In the genomic region with DNA sequence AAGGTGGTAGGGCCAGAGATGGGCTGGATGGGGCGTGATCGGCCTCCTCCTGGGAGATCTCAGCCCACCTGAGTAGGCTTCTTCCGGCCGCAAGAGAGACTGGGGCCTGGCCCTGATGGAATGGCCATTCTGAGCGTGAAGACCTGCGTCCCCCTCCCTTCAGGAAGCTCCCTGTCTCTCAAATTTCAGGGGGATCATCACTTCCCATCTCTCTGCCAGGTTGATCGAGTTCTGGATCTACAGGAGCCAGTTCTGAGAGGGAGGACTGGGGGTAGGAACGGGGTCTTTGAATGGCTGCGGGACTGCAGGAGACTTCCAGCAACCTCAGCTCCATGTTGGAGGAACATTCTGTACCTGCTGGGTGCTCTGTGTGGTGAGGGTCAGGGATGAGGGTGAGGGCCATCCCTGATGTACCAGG, we compare ENCODE assay signal across 8 cellular contexts. TPM values are rescaled to one million over a fixed set of nuclear protein-coding genes. Genes with fewer than 3 reads are reported as not detected.
A peak's percentile ranks its signal among the peaks of the same experiment; 100 is the strongest.
DNase-seq lines count a peak whose midpoint lies in the region; ATAC-seq lines count a peak whose summit lies in the region.

No MANE protein-coding gene starts in this region.

- peaks cover 24% of the 10 kb centered on the region for H3K4me1 Mint-ChIP-seq in activated CD4-positive, alpha-beta T cell treated with anti-CD3 and anti-CD28 coated beads, Interleukin-2, amount 10 ng/mL, durations not matched to agents 7 days and 5 days
- peaks cover 20% of the 10 kb centered on the region for H3K4me1 Mint-ChIP-seq in activated naive CD8-positive, alpha-beta T cell (ENCODE audit: low read depth)

- H3K27me3 Mint-ChIP-seq in activated CD4-positive, alpha-beta T cell treated with anti-CD3 and anti-CD28 coated beads, Interleukin-2, amount 10 ng/mL, durations not matched to agents 7 days and 5 days: peaks cover 3% of the 10 kb centered on the region
- H3K27me3 Mint-ChIP-seq in activated naive CD8-positive, alpha-beta T cell: no peaks in the 10 kb centered on the region

- CTCF ChIA-PET in activated CD4-positive, alpha-beta T cell treated with anti-CD3 and anti-CD28 coated beads, Interleukin-2, amount 10 ng/mL, durations not matched to agents 7 days and 5 days (lab: Charles Lee): no interaction called here

- H3K9me3 ChIP-seq in thymus (ENCODE audit: control insufficient read depth): no peaks in the 10 kb centered on the region

- H3K36me3 Mint-ChIP-seq in activated CD4-positive, alpha-beta T cell treated with anti-CD3 and anti-CD28 coated beads, Interleukin-2, amount 10 ng/mL, durations not matched to agents 7 days and 5 days (ENCODE audit: low read depth): no peaks in the 10 kb centered on the region
- H3K36me3 Mint-ChIP-seq in activated naive CD8-positive, alpha-beta T cell: no peaks in the 10 kb centered on the region

- WGBS in thymus: 49% methylated on average over 9 of the region's 9 CpGs

- peak overlapping the region; percentile 90 for H3K27ac Mint-ChIP-seq in activated CD4-positive, alpha-beta T cell treated with anti-CD3 and anti-CD28 coated beads, Interleukin-2, amount 10 ng/mL, durations not matched to agents 7 days and 5 days
- H3K27ac Mint-ChIP-seq in activated naive CD8-positive, alpha-beta T cell: peak overlapping the region; percentile 29

- H3K4me3 ChIP-seq in thymus (ENCODE audit: low read length): peak overlapping the region; percentile 69

- H3K27ac ChIP-seq in layer of hippocampus (ENCODE audit: low read depth, low read length): peak overlapping the region; percentile 64
- peak overlapping the region; percentile 59 for H3K27ac ChIP-seq in thymus (ENCODE audit: low read depth)

- POLR2A ChIA-PET in activated CD4-positive, alpha-beta T cell treated with anti-CD3 and anti-CD28 coated beads, Interleukin-2, amount 10 ng/mL, durations not matched to agents 7 days and 5 days (lab: Charles Lee): no interaction called here

- H3K36me3 ChIP-seq in thymus (ENCODE audit: control insufficient read depth, insufficient read depth): no peaks in the 10 kb centered on the region

- H3K9me3 Mint-ChIP-seq in activated CD4-positive, alpha-beta T cell treated with anti-CD3 and anti-CD28 coated beads, Interleukin-2, amount 10 ng/mL, durations not matched to agents 7 days and 5 days: no peaks in the 10 kb centered on the region
- H3K9me3 Mint-ChIP-seq in activated naive CD8-positive, alpha-beta T cell (ENCODE audit: low read depth): no peaks in the 10 kb centered on the region

- H3K4me1 ChIP-seq in thymus (ENCODE audit: control insufficient read depth, insufficient read depth, low read length): peaks cover 4% of the 10 kb centered on the region

- H3K4me3 Mint-ChIP-seq in activated CD4-positive, alpha-beta T cell treated with anti-CD3 and anti-CD28 coated beads, Interleukin-2, amount 10 ng/mL, durations not matched to agents 7 days and 5 days: peak overlapping the region; percentile 79
- peak overlapping the region; percentile 79 for H3K4me3 Mint-ChIP-seq in activated naive CD8-positive, alpha-beta T cell

- ATAC-seq in GM18870 (IDR thresholded peaks at IDR 0.05; ENCODE audit: unreplicated experiment) (no peak), HG02870 (IDR thresholded peaks at IDR 0.05; ENCODE audit: unreplicated experiment) (no peak)

- H3K27me3 ChIP-seq in layer of hippocampus (ENCODE audit: control insufficient read depth, insufficient read depth, low read length): no peaks in the 10 kb centered on the region
- no peaks in the 10 kb centered on the region for H3K27me3 ChIP-seq in thymus (ENCODE audit: control insufficient read depth, insufficient read depth)

- DNase-seq in activated CD4-positive, alpha-beta T cell treated with anti-CD3 and anti-CD28 coated beads, Interleukin-2, amount 10 ng/mL, durations not matched to agents 7 days and 5 days: no peak
- no peak for DNase-seq in activated CD4-positive, alpha-beta T cell treated with anti-CD3 and anti-CD28 coated beads for 4 hours
- DNase-seq in SK-N-DZ (ENCODE audit: low spot score): no peak

RNA-seq across cellular contexts. Expression of a gene that starts 9.3 kb away (rescaled TPM):
- 1 to 10 TPM in 1 of 2 experiments, under 1 TPM in 1; 0.89 to 1.5 TPM for total RNA-seq in activated CD4-positive, alpha-beta T cell treated with anti-CD3 and anti-CD28 coated beads, Interleukin-2, amount 10 ng/mL, durations not matched to agents 7 days and 5 days
- 1.7 TPM for polyA plus RNA-seq in thymus
- not detected in 2 replicates for polyA plus RNA-seq in SK-N-DZ (2014; cell fraction: cytosol; rRNA removed)
- not detected in 2 replicates for polyA plus RNA-seq in SK-N-DZ (2014; cell fraction: nucleus; rRNA removed)

RNA-seq across cellular contexts. Expression of a gene that starts 25.9 kb away (rescaled TPM):
- not detected for total RNA-seq in activated CD4-positive, alpha-beta T cell treated with anti-CD3 and anti-CD28 coated beads, Interleukin-2, amount 10 ng/mL, durations not matched to agents 7 days and 5 days
- 0.05 TPM for polyA plus RNA-seq in thymus
- not detected in 2 replicates for polyA plus RNA-seq in SK-N-DZ (2014; cell fraction: cytosol; rRNA removed)
- not detected in 2 replicates for polyA plus RNA-seq in SK-N-DZ (2014; cell fraction: nucleus; rRNA removed)

RNA-seq across cellular contexts. Expression of a gene that starts 26.1 kb away (rescaled TPM):
- total RNA-seq in activated CD4-positive, alpha-beta T cell treated with anti-CD3 and anti-CD28 coated beads, Interleukin-2, amount 10 ng/mL, durations not matched to agents 7 days and 5 days: 100 to 1,000 TPM; 152 TPM
- polyA plus RNA-seq in thymus: 67.6 TPM
- polyA plus RNA-seq in SK-N-DZ (2014; cell fraction: cytosol; rRNA removed): 23.9 and 33.0 TPM in 2 replicates
- polyA plus RNA-seq in SK-N-DZ (2014; cell fraction: nucleus; rRNA removed): 23.2 and 24.6 TPM in 2 replicates

RNA-seq across cellular contexts. Expression of a gene that starts 27.1 kb away (rescaled TPM):
- 10 to 100 TPM; 88.4 to 94.9 TPM for total RNA-seq in activated CD4-positive, alpha-beta T cell treated with anti-CD3 and anti-CD28 coated beads, Interleukin-2, amount 10 ng/mL, durations not matched to agents 7 days and 5 days
- polyA plus RNA-seq in thymus: 48.1 TPM
- polyA plus RNA-seq in SK-N-DZ (2014; cell fraction: cytosol; rRNA removed): 214 and 237 TPM in 2 replicates
- 148 and 168 TPM in 2 replicates for polyA plus RNA-seq in SK-N-DZ (2014; cell fraction: nucleus; rRNA removed)

RNA-seq across cellular contexts. Expression of a gene that starts 35.0 kb away (rescaled TPM):
- 10 to 100 TPM; 55.4 to 63.1 TPM for total RNA-seq in activated CD4-positive, alpha-beta T cell treated with anti-CD3 and anti-CD28 coated beads, Interleukin-2, amount 10 ng/mL, durations not matched to agents 7 days and 5 days
- 122 TPM for polyA plus RNA-seq in thymus
- polyA plus RNA-seq in SK-N-DZ (2014; cell fraction: cytosol; rRNA removed): 0.80 and 1.2 TPM in 2 replicates
- polyA plus RNA-seq in SK-N-DZ (2014; cell fraction: nucleus; rRNA removed): 21.5 and 38.6 TPM in 2 replicates
